8 cellular contexts compared by ENCODE assay signal in genomic region chr17:49707246-49707607, GRCh38. TPM values are rescaled to one million over a fixed set of nuclear protein-coding genes. Genes with fewer than 3 reads are reported as not detected.
A peak's percentile ranks its signal among the peaks of the same experiment; 100 is the strongest.
DNase-seq lines count a peak whose midpoint lies in the region; ATAC-seq and TF ChIP-seq lines count a peak whose summit lies in the region.

No MANE protein-coding gene starts in this region.

- H3K27ac Mint-ChIP-seq in glutamatergic neuron (ENCODE audit: unreplicated experiment): peak overlapping the region; percentile 98

- H3K27me3 ChIP-seq in spleen (replicated peaks in 1 of 7): no peaks in the 10 kb centered on the region

- peaks cover 7 to 74% (median 58%) of the 10 kb centered on the region in 6 donors for H3K36me3 ChIP-seq in spleen

- no peak for ATAC-seq in activated T-cell treated with anti-CD3 and anti-CD28 coated beads, Interleukin-2, amount 50 U/mL, for 4 hours
- no peak for ATAC-seq in HG03571 (IDR thresholded peaks at IDR 0.05; ENCODE audit: unreplicated experiment)

- WGBS in spleen, 5 donors: 1 to 2% (median 2%) methylated on average over 12 of the region's 12 CpGs

- no peak for TF ChIP-seq CTCF in glutamatergic neuron (IDR thresholded peaks at IDR 0.05; ENCODE audit: partially characterized antibody, unreplicated experiment)
- TF ChIP-seq CTCF in spleen (IDR thresholded peaks at IDR 0.05 in 8 of 11, conservative IDR thresholded peaks at IDR 0.05 in 3 of 11): no peak

- peaks cover 38% of the 10 kb centered on the region for H3K4me1 Mint-ChIP-seq in activated T-cell treated with anti-CD3 and anti-CD28 coated beads, Interleukin-2, amount 50 U/mL, for 4 hours (ENCODE audit: low read depth)
- H3K4me1 Mint-ChIP-seq in glutamatergic neuron (ENCODE audit: low read depth, unreplicated experiment): peaks cover 28% of the 10 kb centered on the region

- peaks cover 38% of the 10 kb centered on the region for H3K36me3 Mint-ChIP-seq in activated T-cell treated with anti-CD3 and anti-CD28 coated beads, Interleukin-2, amount 50 U/mL, for 4 hours (ENCODE audit: insufficient read depth)
- H3K36me3 Mint-ChIP-seq in glutamatergic neuron (ENCODE audit: unreplicated experiment): peaks cover 5% of the 10 kb centered on the region

- H3K4me1 ChIP-seq in spleen: peaks cover 14 to 80% (median 40%) of the 10 kb centered on the region in 6 donors

- intact Hi-C loops in spleen (cut with DNase I; ENCODE audit: low total_unique reads): loop anchor here (5.0 to 10.0 kb wide), 2 partner anchors 75 to 148 kb away; no protein-coding TSS in a partner anchor

- no peak for TF ChIP-seq POLR2A in spleen (IDR thresholded peaks at IDR 0.05)

- H3K4me3 Mint-ChIP-seq in activated T-cell treated with anti-CD3 and anti-CD28 coated beads, Interleukin-2, amount 50 U/mL, for 4 hours: peak overlapping the region; percentile 95
- H3K4me3 Mint-ChIP-seq in glutamatergic neuron (ENCODE audit: unreplicated experiment): peak overlapping the region; percentile 89

- H3K9me3 Mint-ChIP-seq in activated T-cell treated with anti-CD3 and anti-CD28 coated beads, Interleukin-2, amount 50 U/mL, for 4 hours: no peaks in the 10 kb centered on the region
- peaks cover 5% of the 10 kb centered on the region for H3K9me3 Mint-ChIP-seq in glutamatergic neuron (ENCODE audit: unreplicated experiment)

- H3K27me3 Mint-ChIP-seq in activated T-cell treated with anti-CD3 and anti-CD28 coated beads, Interleukin-2, amount 50 U/mL, for 4 hours (ENCODE audit: low read depth): no peaks in the 10 kb centered on the region
- H3K27me3 Mint-ChIP-seq in glutamatergic neuron (ENCODE audit: unreplicated experiment): no peaks in the 10 kb centered on the region

- H3K27ac ChIP-seq in spleen: peak overlapping the region; percentile 90 to 98 (median 94)

- H3K9me3 ChIP-seq in spleen: no peaks in the 10 kb centered on the region

- H3K4me3 ChIP-seq in spleen: peak overlapping the region; percentile 82 to 100 (median 95)

- peak; percentile 28 for DNase-seq in stimulated activated CD4-positive, alpha-beta T cell treated with anti-CD3 and anti-CD28 coated beads, Interleukin-15, amount 100 ng/mL, for 24 hours
- DNase-seq in stimulated activated CD4-positive, alpha-beta T cell treated with anti-CD3 and anti-CD28 coated beads, Interleukin-12 subunit alpha, Interleukin-12 subunit beta, amount 100 ng/mL, for 4 hours: no peak
- DNase-seq in activated T-cell treated with anti-CD3 and anti-CD28 coated beads, Interleukin-2, amount 50 U/mL, for 4 hours: no peak
- DNase-seq in glutamatergic neuron: no peak
- DNase-seq in spleen: peak; percentile 66
- no peak for DNase-seq in hypothalamus (lab: John Stamatoyannopoulos, UW)
- no peak for DNase-seq in amygdala (lab: John Stamatoyannopoulos, UW)

RNA-seq across cellular contexts. Expression of gene SLC35B1, which starts 0.5 kb away (rescaled TPM):
- total RNA-seq in activated T-cell treated with anti-CD3 and anti-CD28 coated beads, Interleukin-2, amount 50 U/mL, for 4 hours: 10 to 100 TPM; 89.1 to 90.4 (median 90.3) TPM
- total RNA-seq in glutamatergic neuron (ENCODE audit: unreplicated experiment) (123 TPM), spleen (10 to 100 TPM; 37.0 to 69.9 (median 48.5) TPM)
- polyA plus RNA-seq in spleen: 10 to 100 TPM; 23.7 to 42.0 (median 37.5) TPM

RNA-seq across cellular contexts. Expression of gene SPOP, which starts 29.3 kb away (rescaled TPM):
- 10 to 100 TPM; 61.4 to 78.1 (median 71.9) TPM for total RNA-seq in activated T-cell treated with anti-CD3 and anti-CD28 coated beads, Interleukin-2, amount 50 U/mL, for 4 hours
- total RNA-seq in glutamatergic neuron (ENCODE audit: unreplicated experiment) (49.5 TPM), spleen (10 to 100 TPM; 54.6 to 86.4 (median 77.5) TPM)
- 10 to 100 TPM; 23.7 to 35.7 (median 29.9) TPM for polyA plus RNA-seq in spleen

RNA-seq across cellular contexts. Expression of gene FAM117A, which starts 56.7 kb away (rescaled TPM):
- 10 to 100 TPM; 10.3 to 12.1 (median 11.6) TPM for total RNA-seq in activated T-cell treated with anti-CD3 and anti-CD28 coated beads, Interleukin-2, amount 50 U/mL, for 4 hours
- 11.9 TPM for total RNA-seq in glutamatergic neuron (ENCODE audit: unreplicated experiment)
- 10 to 100 TPM; 43.1 to 87.4 (median 47.8) TPM for total RNA-seq in spleen
- 10 to 100 TPM; 15.6 to 36.7 (median 17.5) TPM for polyA plus RNA-seq in spleen

Comparison
In these comparisons a context has a peak if more than half of its experiments do, and no peak if none do; other contexts are left out.
1. DNase-seq: peak in stimulated activated CD4-positive, alpha-beta T cell treated with anti-CD3 and anti-CD28 coated beads, Interleukin-15, amount 100 ng/mL, for 24 hours (single experiment) and spleen (single experiment); none in stimulated activated CD4-positive, alpha-beta T cell treated with anti-CD3 and anti-CD28 coated beads, Interleukin-12 subunit alpha, Interleukin-12 subunit beta, amount 100 ng/mL, for 4 hours (single experiment), activated T-cell treated with anti-CD3 and anti-CD28 coated beads, Interleukin-2, amount 50 U/mL, for 4 hours (single experiment), glutamatergic neuron (single experiment), hypothalamus (0 of 51) and amygdala (0 of 56).